ENCODE assay signal across 8 cellular contexts in genomic region chr2:119240311-119241204, GRCh38. TPM values are rescaled to one million over a fixed set of nuclear protein-coding genes. Genes with fewer than 3 reads are reported as not detected.
DNase-seq lines count a peak whose midpoint lies in the region; ATAC-seq and TF ChIP-seq lines count a peak whose summit lies in the region.

No MANE protein-coding gene starts in this region.

- peak overlapping the region; percentile 95 for H3K27ac Mint-ChIP-seq in nephron progenitor cell
- no peak overlapping the region for H3K27ac Mint-ChIP-seq in natural killer cell

- TF ChIP-seq CTCF in epithelial cell of esophagus (IDR thresholded peaks at IDR 0.05; ENCODE audit: insufficient read depth, low read depth, low read length, missing control alignments): no peak
- no peak for TF ChIP-seq CTCF in nephron progenitor cell (IDR thresholded peaks at IDR 0.05)
- no peak for TF ChIP-seq CTCF in natural killer cell (IDR thresholded peaks at IDR 0.05)

- H3K36me3 Mint-ChIP-seq in nephron progenitor cell (ENCODE audit: low read depth) (no peaks in the 10 kb centered on the region), natural killer cell (no peaks in the 10 kb centered on the region)

- ATAC-seq in GM18868 (IDR thresholded peaks at IDR 0.05; ENCODE audit: unreplicated experiment) (no peak), natural killer cell (no peak)

- H3K27me3 Mint-ChIP-seq in nephron progenitor cell (ENCODE audit: low read depth, poor library complexity) (peaks cover 6% of the 10 kb centered on the region), natural killer cell (ENCODE audit: low read depth in 2 of 2) (peaks cover 0 to 6% of the 10 kb centered on the region in 2 donors)

- peak; percentile 53 for DNase-seq in EL
- peak; percentile 22 to 84 for DNase-seq in NCI-H446 (lab: John Stamatoyannopoulos, UW)
- DNase-seq in epithelial cell of esophagus (ENCODE audit: low read depth): peak; percentile 77
- peak; percentile 62 for DNase-seq in nephron progenitor cell
- no peak for DNase-seq in mucosa of gallbladder (ENCODE audit: low spot score)
- no peak for DNase-seq in HUDEP-2 (lab: John Stamatoyannopoulos, UW; ENCODE audit: unreplicated experiment in 76 of 76)
- no peak for DNase-seq in natural killer cell

- intact Hi-C loops in natural killer cell (cut with micrococcal nuclease): no loop called here

- H3K9me3 Mint-ChIP-seq in nephron progenitor cell: peaks cover 4% of the 10 kb centered on the region
- no peaks in the 10 kb centered on the region for H3K9me3 Mint-ChIP-seq in natural killer cell

- H3K4me3 Mint-ChIP-seq in nephron progenitor cell (peak overlapping the region; percentile 65), natural killer cell (no peak overlapping the region)

- no peak overlapping the region for H3K4me3 ChIP-seq in epithelial cell of esophagus (ENCODE audit: low read length)

- H3K4me1 Mint-ChIP-seq in nephron progenitor cell (peaks cover 64% of the 10 kb centered on the region), natural killer cell (peaks cover 21 to 22% of the 10 kb centered on the region in 2 donors)

RNA-seq across cellular contexts. Expression of gene STEAP3, which starts 16.9 kb away (rescaled TPM):
- total RNA-seq in mucosa of gallbladder (9.3 TPM), natural killer cell (1 to 10 TPM; 1.7 to 2.5 (median 2.0) TPM)

Comparison
In these comparisons a context has a peak if more than half of its experiments do, and no peak if none do; other contexts are left out.
1. DNase-seq: peak in EL (single experiment), NCI-H446 (2 of 2), epithelial cell of esophagus (single experiment) and nephron progenitor cell (single experiment); none in mucosa of gallbladder (single experiment), HUDEP-2 (0 of 76) and natural killer cell (single experiment).